Comparison of ENCODE assay signal across 29 cellular contexts in genomic region chr13:82751221-82751620, GRCh38.
"Had no signal": no experiment of that assay in that cellular context is flagged by ENCODE, and none has a peak within 500 bp of the region (broad histone marks: within the 10 kb centered on the region; RNA-seq: fewer than 3 reads in every experiment).

No MANE protein-coding gene starts in this region.

- H3K27ac ChIP-seq: left lung, lower lobe of right lung, pancreas, prostate gland, skin epidermis, stomach, testis, thyroid gland, transverse colon, upper lobe of left lung, vagina had no signal

- H3K4me3 ChIP-seq: left lung, lower lobe of right lung, pancreas, prostate gland, skin epidermis, stomach, testis, thyroid gland, transverse colon, upper lobe of left lung, vagina had no signal

- H3K27ac Mint-ChIP-seq: naive thymus-derived CD8-positive, alpha-beta T cell; stimulated activated naive B cell treated with anti-CD40 and anti-IgM and Interleukin-4, amounts not matched to agents 10 μg/mL and 1 μg/mL and 100 μg/mL, for 72 hours had no signal

- H3K27me3 ChIP-seq: left lung, pancreas, stomach, testis, thyroid gland, transverse colon, upper lobe of left lung, vagina had no signal

- H3K9me3 Mint-ChIP-seq: nephron, neural crest cell had no signal

- H3K4me1 Mint-ChIP-seq: naive thymus-derived CD8-positive, alpha-beta T cell; stimulated activated naive B cell treated with anti-CD40 and anti-IgM and Interleukin-4, amounts not matched to agents 10 μg/mL and 1 μg/mL and 100 μg/mL, for 72 hours had no signal

- H3K4me3 Mint-ChIP-seq: naive thymus-derived CD8-positive, alpha-beta T cell; nephron; neural crest cell; stimulated activated naive B cell treated with anti-CD40 and anti-IgM and Interleukin-4, amounts not matched to agents 10 μg/mL and 1 μg/mL and 100 μg/mL, for 72 hours had no signal

- DNase-seq: kidney glomerular epithelial cell; left cardiac atrium; left lung; lower lobe of right lung; mammary epithelial cell; mesenchymal stem cell; naive thymus-derived CD8-positive, alpha-beta T cell; nucleus accumbens; pancreas; posterior cingulate gyrus; retina; right cardiac atrium; stimulated activated CD4-positive, alpha-beta T cell treated with anti-CD3 and anti-CD28 coated beads, Interleukin-12 subunit alpha, Interleukin-12 subunit beta, amount 100 ng/mL, for 4 hours; stimulated activated CD4-positive, alpha-beta T cell treated with anti-CD3 and anti-CD28 coated beads, Interleukin-15, amount 100 ng/mL, for 24 hours; stimulated activated CD4-positive, alpha-beta T cell treated with anti-CD3 and anti-CD28 coated beads, Interleukin-2, amount 100 ng/mL, for 24 hours; stimulated activated CD4-positive, alpha-beta T cell treated with anti-CD3 and anti-CD28 coated beads, Interleukin-4, amount 100 ng/mL, for 1 hour; stimulated activated naive B cell treated with anti-CD40 and anti-IgM and Interleukin-4, amounts not matched to agents 10 μg/mL and 1 μg/mL and 100 μg/mL, for 72 hours; stimulated activated naive CD8-positive, alpha-beta T cell treated with anti-CD3 and anti-CD28 coated beads, Interleukin-15, Interleukin-2, amounts not matched to agents 100 U/mL and 50 U/mL, for 24 hours; stomach; testis; thyroid gland; transverse colon; upper lobe of left lung had no signal

- H3K36me3 Mint-ChIP-seq: naive thymus-derived CD8-positive, alpha-beta T cell; stimulated activated naive B cell treated with anti-CD40 and anti-IgM and Interleukin-4, amounts not matched to agents 10 μg/mL and 1 μg/mL and 100 μg/mL, for 72 hours had no signal

- H3K9me3 ChIP-seq: left lung, lower lobe of right lung, pancreas, prostate gland, stomach, testis, thyroid gland, upper lobe of left lung, vagina had no signal

- ATAC-seq: left cardiac atrium; left lung; lower lobe of right lung; naive thymus-derived CD8-positive, alpha-beta T cell; pancreas; right cardiac atrium; sciatic nerve; stimulated activated naive B cell treated with anti-CD40 and anti-IgM and Interleukin-4, amounts not matched to agents 10 μg/mL and 1 μg/mL and 100 μg/mL, for 72 hours; stimulated activated naive CD8-positive, alpha-beta T cell treated with anti-CD3 and anti-CD28 coated beads, Interleukin-15, Interleukin-2, amounts not matched to agents 100 U/mL and 50 U/mL, for 24 hours had no signal

- H3K36me3 ChIP-seq: left lung, lower lobe of right lung, pancreas, prostate gland, stomach, thyroid gland, transverse colon, upper lobe of left lung, vagina had no signal

- H3K4me1 ChIP-seq: left lung, lower lobe of right lung, pancreas, prostate gland, stomach, testis, thyroid gland, transverse colon, upper lobe of left lung, vagina had no signal

- H3K27me3 Mint-ChIP-seq: naive thymus-derived CD8-positive, alpha-beta T cell; stimulated activated naive B cell treated with anti-CD40 and anti-IgM and Interleukin-4, amounts not matched to agents 10 μg/mL and 1 μg/mL and 100 μg/mL, for 72 hours had no signal
